Comparison of ENCODE assay signal across 18 cellular contexts in genomic region chr6:88565836-88566235, GRCh38.
A peak's percentile ranks its signal among the peaks of the same experiment; 100 is the strongest.
DNase-seq lines count a peak whose midpoint lies in the region; ATAC-seq, FAIRE-seq and TF ChIP-seq lines count a peak whose summit lies in the region.
"Had no signal": no experiment of that assay in that cellular context is flagged by ENCODE, and none has a peak within 500 bp of the region (broad histone marks: within the 10 kb centered on the region; RNA-seq: fewer than 3 reads in every experiment).

No MANE protein-coding gene starts in this region.

- H2BK15ac ChIP-seq in H1 (ENCODE audit: low read length) (peak overlapping the region; percentile 81; the same call in 1 of the 2 replicates), H9 (ENCODE audit: low read depth, low read length) (no peak overlapping the region)

- H4K91ac ChIP-seq in H1 (replicated peaks; ENCODE audit: insufficient read length, low read length) (no peak overlapping the region), H9 (ENCODE audit: insufficient read length, low read depth, low read length) (no peak overlapping the region)

- TF ChIP-seq RAD21 in HCT116 (IDR thresholded peaks at IDR 0.05; ENCODE audit: low read depth) (no peak), H1 (IDR thresholded peaks at IDR 0.05 in 1 of 2, conservative IDR thresholded peaks at IDR 0.05 in 1 of 2; ENCODE audit: low read depth in 2 of 2, low read length in 2 of 2) (no peak)

- no peak overlapping the region for H3K14ac ChIP-seq in H1 (ENCODE audit: insufficient read length)
- H3K14ac ChIP-seq in H9 (ENCODE audit: insufficient read depth, low read length) = no peak overlapping the region

- no peaks in the 10 kb centered on the region for H3K9me3 ChIP-seq in HCT116 (ENCODE audit: control insufficient read depth in 1 of 2, insufficient read depth in 1 of 2, low read depth in 1 of 2, low read length in 2 of 2)
- H3K9me3 ChIP-seq in H1 (ENCODE audit: insufficient read depth in 2 of 2, low read depth in 1 of 2, low read length in 1 of 2) = peaks cover 8 to 13% of the 10 kb centered on the region in 2 experiments
- no peaks in the 10 kb centered on the region for H3K9me3 ChIP-seq in H9 (ENCODE audit: control insufficient read depth, low read depth, low read length)

- no peak overlapping the region for H3K56ac ChIP-seq in H1 (replicated peaks; ENCODE audit: insufficient read length, low read depth, low read length)
- no peak overlapping the region for H3K56ac ChIP-seq in H9 (ENCODE audit: insufficient read length, low read depth, low read length)

- H3K9ac ChIP-seq in HCT116 (ENCODE audit: low read length) = no peak overlapping the region
- no peak overlapping the region for H3K9ac ChIP-seq in H1 (replicated peaks in 1 of 4; ENCODE audit: extremely low read depth in 1 of 4, low read depth in 3 of 4, low read length in 3 of 4)
- H3K9ac ChIP-seq in H9 (ENCODE audit: extremely low read depth, insufficient read length, low read length) = no peak overlapping the region
- H3K9ac ChIP-seq: BLaER1 treated with 17β-estradiol and CSF1 and Interleukin-3, amounts not matched to agents 10 nM and 100 nM; GM23248 had no signal

- peaks cover 15% of the 10 kb centered on the region for H3K4me1 Mint-ChIP-seq in neural crest cell
- H3K4me1 Mint-ChIP-seq in H9 = peaks cover 18 to 24% of the 10 kb centered on the region in 2 experiments
- H3K4me1 Mint-ChIP-seq: B cell had no signal

- TF ChIP-seq CTCF in HCT116 (IDR thresholded peaks at IDR 0.05 in 2 of 3, conservative IDR thresholded peaks at IDR 0.05 in 1 of 3; ENCODE audit: borderline replicate concordance in 1 of 3, insufficient read depth in 1 of 3, low read depth in 2 of 3, low read length in 2 of 3) (no peak), H1 (IDR thresholded peaks at IDR 0.05; ENCODE audit: control extremely low read depth in 1 of 3, insufficient read depth in 1 of 3, low read depth in 1 of 3, low read length in 3 of 3) (no peak), neural crest cell (conservative IDR thresholded peaks at IDR 0.05) (no peak), H9 (conservative IDR thresholded peaks at IDR 0.05) (no peak)

- H3K4ac ChIP-seq in H1 (replicated peaks; ENCODE audit: insufficient read length, low read depth, low read length) (no peak overlapping the region), H9 (ENCODE audit: low read depth, low read length) (no peak overlapping the region)

- 84% methylated on average over 6 of the region's 6 CpGs; no CpG with 5 or more reads in 1 of the 2 experiments for WGBS in H1 (ENCODE audit: extremely low coverage in 1 of 2, insufficient coverage in 1 of 2, insufficient read length in 1 of 2, insufficient replicate concordance in 2 of 2, low coverage in 1 of 2, low lambda C conversion rate in 2 of 2, missing lambda C conversion rate in 1 of 2), 2 experiments
- WGBS in H9 (ENCODE audit: extremely low coverage, insufficient read length, low lambda C conversion rate) = no CpG with 5 or more reads among the region's 6 CpGs

- POLR2A ChIA-PET in HCT116 (lab: Charles Lee) = no interaction called here
- POLR2A ChIA-PET in H1 (lab: Charles Lee; ENCODE audit: partially characterized antibody) = no interaction called here

- peak; percentile 22; the same call in 1 of the 2 replicates for ATAC-seq in HCT116
- no peak for ATAC-seq in HG03280 (IDR thresholded peaks at IDR 0.05; ENCODE audit: unreplicated experiment)
- ATAC-seq: CD8-positive, alpha-beta T cell; GM12878; K562 had no signal

- H2AK5ac ChIP-seq in H1 (ENCODE audit: low read depth, low read length) (no peak overlapping the region), H9 (ENCODE audit: insufficient read length, low read length) (no peak overlapping the region)

- H3K4me1 ChIP-seq in HCT116 (ENCODE audit: control insufficient read depth in 1 of 2, insufficient read depth in 2 of 2, low read length in 2 of 2) (no peaks in the 10 kb centered on the region), H1 (replicated peaks in 1 of 4; ENCODE audit: control insufficient read depth in 3 of 4, insufficient read depth in 4 of 4, low read length in 3 of 4) (peaks cover 0 to 4% (median 3%) of the 10 kb centered on the region in 4 experiments; a peak in 3 of 7 replicates), H9 (ENCODE audit: insufficient read depth, low read length) (peaks cover 8% of the 10 kb centered on the region; the same call in 1 of the 2 replicates)

- H2AFZ ChIP-seq in HCT116 (ENCODE audit: low read depth, low read length, poor library complexity, severe bottlenecking) = no peak overlapping the region
- peak overlapping the region; percentile 84 for H2AFZ ChIP-seq in H1 (ENCODE audit: low read length)
- H2AFZ ChIP-seq in H9 (ENCODE audit: low read length) = no peak overlapping the region
- H2AFZ ChIP-seq: GM23248 had no signal

- H3K36me3 Mint-ChIP-seq in neural crest cell (ENCODE audit: low read depth) (peaks cover 7% of the 10 kb centered on the region), H9 (ENCODE audit: insufficient read depth in 1 of 3, low read depth in 3 of 3) (peaks cover 9 to 20% (median 9%) of the 10 kb centered on the region in 3 experiments; a peak in 6 of 7 replicates)
- H3K36me3 Mint-ChIP-seq: CD8-positive, alpha-beta T cell had no signal

- no peak for TF ChIP-seq POLR2A in HCT116 (IDR thresholded peaks at IDR 0.05; ENCODE audit: borderline replicate concordance, extremely low read depth, insufficient read depth, insufficient read length)
- no peak for TF ChIP-seq POLR2A in H1 (IDR thresholded peaks at IDR 0.05; ENCODE audit: control extremely low read depth in 1 of 2, low read depth in 2 of 2, low read length in 2 of 2)

- no peaks in the 10 kb centered on the region for H3K79me2 ChIP-seq in HCT116 (ENCODE audit: insufficient read depth, low read length)
- H3K79me2 ChIP-seq in H1 (ENCODE audit: control insufficient read depth in 1 of 2, insufficient read depth in 2 of 2, low read length in 2 of 2) = no peaks in the 10 kb centered on the region
- no peaks in the 10 kb centered on the region for H3K79me2 ChIP-seq in H9 (ENCODE audit: insufficient read depth, low read length)

- H3K27me3 ChIP-seq in HCT116 (ENCODE audit: insufficient read depth, low read length) (0 out of 2 replicates have a peak, but pooled peaks cover 4% of the 10 kb centered on the region), H1 (replicated peaks in 1 of 4; ENCODE audit: control insufficient read depth in 3 of 4, extremely low read depth in 1 of 4, insufficient read depth in 3 of 4, low read length in 3 of 4) (no peaks in the 10 kb centered on the region), H9 (ENCODE audit: insufficient read depth, low read length) (no peaks in the 10 kb centered on the region)
- H3K27me3 ChIP-seq: BLaER1 treated with 17β-estradiol and CSF1 and Interleukin-3, amounts not matched to agents 10 nM and 100 nM had no signal

- H3K4me3 Mint-ChIP-seq in neural crest cell = no peak overlapping the region
- H3K4me3 Mint-ChIP-seq in H9 = no peak overlapping the region
- H3K4me3 Mint-ChIP-seq: B cell; CD8-positive, alpha-beta T cell had no signal

- no peaks in the 10 kb centered on the region for H3K9me2 ChIP-seq in HCT116 (ENCODE audit: insufficient read depth)

- no peak for TF ChIP-seq EP300 in H1 (IDR thresholded peaks at IDR 0.05; ENCODE audit: borderline replicate concordance in 1 of 2, low read depth in 2 of 2, low read length in 2 of 2)

- peaks cover 4% of the 10 kb centered on the region for H3K27me3 Mint-ChIP-seq in neural crest cell (ENCODE audit: low read depth)
- peaks cover 4% of the 10 kb centered on the region; the same call in 1 of the 2 replicates for H3K27me3 Mint-ChIP-seq in H9 (ENCODE audit: low read depth)
- H3K27me3 Mint-ChIP-seq: B cell had no signal

- H2BK120ac ChIP-seq in H1 (replicated peaks; ENCODE audit: low read depth, low read length) (no peak overlapping the region), H9 (ENCODE audit: low read depth, low read length, poor library complexity, severe bottlenecking) (no peak overlapping the region)

- intact Hi-C loops in HCT116 (cut with micrococcal nuclease) = no loop called here

- FAIRE-seq in H1 (lab: Jason Lieb, UNC) = no peak
- FAIRE-seq: GM12878, K562 had no signal

- H3K9me3 Mint-ChIP-seq in neural crest cell = peaks cover 5% of the 10 kb centered on the region
- peaks cover 18% of the 10 kb centered on the region in 2 experiments for H3K9me3 Mint-ChIP-seq in H9
- H3K9me3 Mint-ChIP-seq: CD8-positive, alpha-beta T cell had no signal

- no peak overlapping the region for H3T11ph ChIP-seq in H9 (ENCODE audit: low read length)

- 0 out of 2 replicates have a peak overlapping the region, but pooled peaks have one; percentile 18 for H2BK20ac ChIP-seq in H1 (ENCODE audit: low read length)
- no peak overlapping the region for H2BK20ac ChIP-seq in H9 (ENCODE audit: low read depth, low read length, poor library complexity, severe bottlenecking)

- H2BK12ac ChIP-seq in H1 (ENCODE audit: low read depth, low read length) = no peak overlapping the region
- H2BK12ac ChIP-seq in H9 (ENCODE audit: insufficient read length, low read depth, low read length) = no peak overlapping the region

- H3K36me3 ChIP-seq in HCT116 (ENCODE audit: control insufficient read depth in 1 of 2, insufficient read depth in 2 of 2, low read length in 2 of 2) (no peaks in the 10 kb centered on the region), H1 (ENCODE audit: control insufficient read depth in 2 of 4, insufficient read depth in 4 of 4, low read length in 3 of 4) (no peaks in the 10 kb centered on the region)
- H3K36me3 ChIP-seq: BLaER1 treated with 17β-estradiol and CSF1 and Interleukin-3, amounts not matched to agents 10 nM and 100 nM had no signal

- no peak overlapping the region for H2BK5ac ChIP-seq in H1 (ENCODE audit: low read depth, low read length)
- no peak overlapping the region for H2BK5ac ChIP-seq in H9 (ENCODE audit: insufficient read length, low read length)

- H3K4me3 ChIP-seq in HCT116 (replicated peaks in 1 of 2; ENCODE audit: low read depth in 1 of 2, low read length in 2 of 2) (no peak overlapping the region), H1 (ENCODE audit: extremely low read depth in 1 of 4, insufficient read depth in 2 of 4, low read depth in 3 of 4, low read length in 4 of 4) (no peak overlapping the region)
- H3K4me3 ChIP-seq: BLaER1 treated with 17β-estradiol and CSF1 and Interleukin-3, amounts not matched to agents 10 nM and 100 nM; GM12878; GM23248; K562 had no signal

- no peaks in the 10 kb centered on the region for H3K23me2 ChIP-seq in H1 (ENCODE audit: low read depth, low read length)
- H3K23me2 ChIP-seq in H9 (ENCODE audit: insufficient read length, low read depth, low read length, poor library complexity, severe bottlenecking) = no peaks in the 10 kb centered on the region

- H3K23ac ChIP-seq in H1 (ENCODE audit: insufficient read length) = no peak overlapping the region
- no peak overlapping the region for H3K23ac ChIP-seq in H9 (ENCODE audit: insufficient read length, low read depth, low read length)

- CTCF ChIA-PET in HCT116 (lab: Charles Lee) (no interaction called here), H1 (lab: Charles Lee; ENCODE audit: partially characterized antibody) (interaction anchor here (0.9 to 1.0 kb wide), 2 partner anchors 8 to 185 kb away, joined by 3 read pairs; no protein-coding TSS in a partner anchor)

- H3K79me1 ChIP-seq in H1 (ENCODE audit: low read depth, low read length) (no peaks in the 10 kb centered on the region), H9 (ENCODE audit: insufficient read depth, low read depth, low read length, poor library complexity, severe bottlenecking) (no peaks in the 10 kb centered on the region)

- H3K4me2 ChIP-seq in HCT116 (ENCODE audit: low read length) (no peak overlapping the region), H1 (ENCODE audit: insufficient read depth in 1 of 2, low read depth in 2 of 2, low read length in 2 of 2) (no peak overlapping the region), H9 (ENCODE audit: insufficient read depth, insufficient read length, low read length) (no peak overlapping the region)

- no TSS peak for BruUV-seq in HCT116 (replicated peaks; lab: Mats Ljungman, UMichigan)

- H4K20me1 ChIP-seq in HCT116 (ENCODE audit: insufficient read depth) = no peaks in the 10 kb centered on the region
- no peaks in the 10 kb centered on the region for H4K20me1 ChIP-seq in H1 (replicated peaks in 1 of 2; ENCODE audit: control insufficient read depth in 1 of 2, insufficient read depth in 2 of 2, low read length in 2 of 2)
- H4K20me1 ChIP-seq in H9 (ENCODE audit: control insufficient read depth, insufficient read depth, insufficient read length) = no peaks in the 10 kb centered on the region
- H4K20me1 ChIP-seq: BLaER1 treated with 17β-estradiol and CSF1 and Interleukin-3, amounts not matched to agents 10 nM and 100 nM had no signal

- H3K27ac ChIP-seq in HCT116 (ENCODE audit: low read depth, low read length) (no peak overlapping the region), H1 (ENCODE audit: low read depth, low read length) (no peak overlapping the region), H9 (ENCODE audit: insufficient read length, low read depth, low read length) (no peak overlapping the region)
- H3K27ac ChIP-seq: BLaER1 treated with 17β-estradiol and CSF1 and Interleukin-3, amounts not matched to agents 10 nM and 100 nM; GM23248; HL-60 had no signal

- H4K5ac ChIP-seq in H1 (ENCODE audit: insufficient read length, low read depth, low read length) (no peak overlapping the region), H9 (ENCODE audit: insufficient read length, low read depth, low read length) (no peak overlapping the region)

- H3K27ac Mint-ChIP-seq in neural crest cell (ENCODE audit: unreplicated experiment) (peak overlapping the region; percentile 39), H9 (no peak overlapping the region)
- H3K27ac Mint-ChIP-seq: B cell; CD8-positive, alpha-beta T cell had no signal

- H3K18ac ChIP-seq in H1 (ENCODE audit: extremely low read depth, low read length) (no peak overlapping the region; the same call in 1 of the 2 replicates), H9 (ENCODE audit: insufficient read length, low read depth, low read length) (no peak overlapping the region)

- no peak for DNase-seq in HCT116 (ENCODE audit: low read depth, low spot score)
- no peak for DNase-seq in H1 (ENCODE audit: low read depth in 1 of 2, low spot score in 2 of 2)
- DNase-seq in neural crest cell (ENCODE audit: low read depth, low spot score) = no peak
- DNase-seq in effector CD4-positive, alpha-beta T cell = no peak
- no peak for DNase-seq in H9
- DNase-seq: CD8-positive, alpha-beta T cell; DMS 273 treated with DMSO at 0.1 percent for 48 hours; DND-41; EL; GM23248; H7; IMR-90 had no signal

- H4K8ac ChIP-seq in H1 (ENCODE audit: extremely low read depth, insufficient read depth, low read length) (no peak overlapping the region), H9 (replicated peaks; ENCODE audit: insufficient read length, low read depth, low read length) (no peak overlapping the region)

- RAD21 ChIA-PET in HCT116 (lab: Charles Lee; ENCODE audit: low non-redundant PET in 1 of 2, low total read pairs in 2 of 2, uncharacterized antibody in 2 of 2, unreplicated experiment in 2 of 2) = no interaction called here
